33 cellular contexts compared by ENCODE assay signal in the genomic region with DNA sequence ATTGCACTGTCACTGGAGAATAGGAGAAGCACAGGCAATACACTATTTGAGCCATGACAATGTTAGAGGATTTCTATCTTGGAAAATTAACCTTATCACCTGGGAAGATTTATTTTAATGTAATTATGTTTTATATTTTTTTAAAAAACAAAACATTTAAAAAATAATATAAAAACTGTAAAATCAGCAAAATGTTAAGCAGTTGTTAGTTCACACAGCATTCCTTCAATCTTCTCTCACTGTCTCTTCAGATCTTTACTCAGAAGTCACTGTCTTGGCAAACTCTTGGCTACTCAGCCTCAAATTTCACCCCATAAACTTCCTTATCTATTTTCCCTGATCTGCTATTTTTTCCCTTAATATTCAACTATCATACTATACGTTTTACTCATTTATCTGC.
"Had no signal": no experiment of that assay in that cellular context is flagged by ENCODE, and none has a peak within 500 bp of the region (broad histone marks: within the 10 kb centered on the region; RNA-seq: fewer than 3 reads in every experiment).

No MANE protein-coding gene starts in this region.

- H3K9me3 ChIP-seq: adrenal gland, ascending aorta, body of pancreas, breast epithelium had no signal

- H3K36me3 ChIP-seq: adrenal gland, ascending aorta, brain microvascular endothelial cell, breast epithelium, cardiac muscle cell had no signal

- H3K27me3 ChIP-seq: adrenal gland, ascending aorta, body of pancreas, brain microvascular endothelial cell, breast epithelium, cardiac muscle cell had no signal

- ATAC-seq: activated naive CD4-positive, alpha-beta T cell treated with anti-CD3 and anti-CD28 coated beads, Interleukin-2, amount 50 U/mL, for 72 hours; activated naive CD8-positive, alpha-beta T cell treated with anti-CD3 and anti-CD28 coated beads, Interleukin-2, amount 50 U/mL, for 24 hours; activated T-cell treated with anti-CD3 and anti-CD28 coated beads, Interleukin-2, amount 50 U/mL, for 4 hours; activated T-cell treated with anti-CD3 and anti-CD28 coated beads, Interleukin-2, amount 50 U/mL, for 72 hours; activated T-helper 17 cell treated with anti-CD3 and anti-CD28 coated beads, Interleukin-2, amount 50 U/mL, for 72 hours; body of pancreas had no signal

- FAIRE-seq: astrocyte, bronchial epithelial cell, colon had no signal

- DNase-seq: activated effector memory CD4-positive, alpha-beta T cell treated with anti-CD3 and anti-CD28 coated beads, Interleukin-2, amount 50 U/mL, for 16 hours; activated effector memory CD4-positive, alpha-beta T cell treated with Interleukin-2 at 50 U/mL for 16 hours; activated gamma-delta T cell; activated gamma-delta T cell treated with Interleukin-2 at 50 U/mL for 16 hours; activated naive CD4-positive, alpha-beta T cell; activated naive CD4-positive, alpha-beta T cell treated with anti-CD3 and anti-CD28 coated beads for 36 hours; activated naive CD4-positive, alpha-beta T cell treated with anti-CD3 and anti-CD28 coated beads, Interleukin-2, amount 10 ng/mL, durations not matched to agents 7 days and 5 days; activated naive CD4-positive, alpha-beta T cell treated with anti-CD3 and anti-CD28 coated beads, Interleukin-2, amount 50 U/mL, for 16 hours; activated naive CD4-positive, alpha-beta T cell treated with Interleukin-2 at 50 U/mL for 16 hours; activated naive CD8-positive, alpha-beta T cell treated with anti-CD3 and anti-CD28 coated beads for 36 hours; activated naive CD8-positive, alpha-beta T cell treated with anti-CD3 and anti-CD28 coated beads, Interleukin-2, amount 10 ng/mL, durations not matched to agents 7 days and 5 days; activated naive CD8-positive, alpha-beta T cell treated with anti-CD3 and anti-CD28 coated beads, Interleukin-2, amount 50 U/mL, for 24 hours; activated T-cell treated with anti-CD3 and anti-CD28 coated beads, Interleukin-2, amount 50 U/mL, for 4 hours; activated T-cell treated with anti-CD3 and anti-CD28 coated beads, Interleukin-2, amount 50 U/mL, for 48 hours; activated T-cell treated with anti-CD3 and anti-CD28 coated beads, Interleukin-2, amount 50 U/mL, for 72 hours; adrenal gland; amniotic stem cell; amygdala; anterior cingulate cortex; aorta; body of pancreas; brain microvascular endothelial cell; caudate nucleus; central memory CD4-positive, alpha-beta T cell; cerebellar nuclear complex had no signal

- H3K4me3 ChIP-seq: adrenal gland, ascending aorta, body of pancreas, breast epithelium, cardiac muscle cell had no signal

- H3K27ac ChIP-seq: adrenal gland, ascending aorta, body of pancreas, brain microvascular endothelial cell, breast epithelium, cardiac muscle cell had no signal

- H3K4me1 ChIP-seq: adrenal gland, ascending aorta, body of pancreas, breast epithelium had no signal
